ENCODE assay signal across 25 cellular contexts in the genomic region with DNA sequence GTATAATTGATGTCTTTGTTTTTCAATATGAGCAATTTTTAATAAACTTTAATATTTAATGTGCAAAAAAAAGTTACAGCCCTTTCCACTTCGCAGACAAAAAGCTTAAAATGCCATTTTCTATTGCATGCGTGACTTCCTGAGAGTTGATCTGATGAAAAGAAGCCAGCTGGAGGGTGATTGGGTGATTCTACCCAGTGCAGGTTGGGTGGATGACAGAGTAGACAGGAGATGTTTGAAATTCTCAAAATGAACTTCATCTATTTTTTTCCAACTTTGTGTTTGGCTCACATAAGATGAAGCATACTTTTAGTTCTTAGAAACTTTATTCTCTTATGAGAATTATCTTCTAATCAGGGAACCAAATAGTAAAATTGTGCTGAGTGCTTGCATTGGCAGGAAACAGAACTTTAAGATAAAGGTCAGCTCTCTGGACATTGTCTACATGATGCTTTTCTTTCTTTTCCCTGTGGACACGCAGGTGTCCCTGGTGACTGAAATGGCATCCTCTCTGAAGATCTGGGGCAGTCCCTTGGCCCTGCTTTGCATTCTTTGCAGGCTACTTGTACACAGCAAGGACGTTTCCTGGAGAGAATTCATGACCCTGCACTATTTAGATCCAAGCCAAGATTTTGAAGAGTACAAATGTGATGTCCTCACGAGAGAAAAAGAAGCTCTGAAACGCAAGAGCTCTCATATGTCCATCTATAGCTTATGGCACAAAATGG. TPM values are rescaled to one million over a fixed set of nuclear protein-coding genes. Genes with fewer than 3 reads are reported as not detected.
"Had no signal": no experiment of that assay in that cellular context is flagged by ENCODE, and none has a peak within 500 bp of the region (broad histone marks: within the 10 kb centered on the region; RNA-seq: fewer than 3 reads in every experiment).

No MANE protein-coding gene starts in this region.

- H3K27ac Mint-ChIP-seq: activated CD4-positive, alpha-beta memory T cell treated with anti-CD3 and anti-CD28 coated beads, Interleukin-2, amount 10 ng/mL, durations not matched to agents 7 days and 5 days; activated CD4-positive, alpha-beta T cell treated with anti-CD3 and anti-CD28 coated beads, Interleukin-2, amount 10 ng/mL, durations not matched to agents 24 days and 14 days; activated naive CD4-positive, alpha-beta T cell treated with anti-CD3 and anti-CD28 coated beads for 36 hours; activated naive CD8-positive, alpha-beta T cell treated with anti-CD3 and anti-CD28 coated beads, Interleukin-2, amount 10 ng/mL, durations not matched to agents 7 days and 5 days; activated T-cell treated with anti-CD3 and anti-CD28 coated beads, Interleukin-2, amount 50 U/mL, for 72 hours; endodermal cell; naive thymus-derived CD8-positive, alpha-beta T cell; neural progenitor cell had no signal

- H3K9me3 Mint-ChIP-seq: activated CD4-positive, alpha-beta memory T cell treated with anti-CD3 and anti-CD28 coated beads, Interleukin-2, amount 10 ng/mL, durations not matched to agents 7 days and 5 days; activated CD4-positive, alpha-beta T cell treated with anti-CD3 and anti-CD28 coated beads, Interleukin-2, amount 10 ng/mL, durations not matched to agents 24 days and 14 days; activated naive CD4-positive, alpha-beta T cell treated with anti-CD3 and anti-CD28 coated beads for 36 hours; activated naive CD8-positive, alpha-beta T cell treated with anti-CD3 and anti-CD28 coated beads, Interleukin-2, amount 10 ng/mL, durations not matched to agents 7 days and 5 days; activated T-cell treated with anti-CD3 and anti-CD28 coated beads, Interleukin-2, amount 50 U/mL, for 72 hours; endodermal cell; naive thymus-derived CD8-positive, alpha-beta T cell; neural progenitor cell had no signal

- H3K36me3 Mint-ChIP-seq: activated naive CD8-positive, alpha-beta T cell treated with anti-CD3 and anti-CD28 coated beads, Interleukin-2, amount 10 ng/mL, durations not matched to agents 7 days and 5 days; neural progenitor cell had no signal

- H3K4me1 Mint-ChIP-seq: activated CD4-positive, alpha-beta memory T cell treated with anti-CD3 and anti-CD28 coated beads, Interleukin-2, amount 10 ng/mL, durations not matched to agents 7 days and 5 days; activated CD4-positive, alpha-beta T cell treated with anti-CD3 and anti-CD28 coated beads, Interleukin-2, amount 10 ng/mL, durations not matched to agents 24 days and 14 days; activated naive CD8-positive, alpha-beta T cell treated with anti-CD3 and anti-CD28 coated beads, Interleukin-2, amount 10 ng/mL, durations not matched to agents 7 days and 5 days had no signal

- H3K4me3 Mint-ChIP-seq: activated CD4-positive, alpha-beta memory T cell treated with anti-CD3 and anti-CD28 coated beads, Interleukin-2, amount 10 ng/mL, durations not matched to agents 7 days and 5 days; activated CD4-positive, alpha-beta T cell treated with anti-CD3 and anti-CD28 coated beads, Interleukin-2, amount 10 ng/mL, durations not matched to agents 24 days and 14 days; activated naive CD4-positive, alpha-beta T cell treated with anti-CD3 and anti-CD28 coated beads for 36 hours; activated naive CD8-positive, alpha-beta T cell treated with anti-CD3 and anti-CD28 coated beads, Interleukin-2, amount 10 ng/mL, durations not matched to agents 7 days and 5 days; activated T-cell treated with anti-CD3 and anti-CD28 coated beads, Interleukin-2, amount 50 U/mL, for 72 hours; endodermal cell; naive thymus-derived CD8-positive, alpha-beta T cell; neural progenitor cell had no signal

- ATAC-seq: activated T-cell treated with anti-CD3 and anti-CD28 coated beads, Interleukin-2, amount 50 U/mL, for 72 hours; lower lobe of right lung; naive thymus-derived CD8-positive, alpha-beta T cell had no signal

- H3K27me3 Mint-ChIP-seq: activated CD4-positive, alpha-beta T cell treated with anti-CD3 and anti-CD28 coated beads, Interleukin-2, amount 10 ng/mL, durations not matched to agents 24 days and 14 days had no signal

- DNase-seq: activated CD4-positive, alpha-beta memory T cell treated with anti-CD3 and anti-CD28 coated beads, Interleukin-2, amount 10 ng/mL, durations not matched to agents 7 days and 5 days; activated CD4-positive, alpha-beta T cell treated with anti-CD3 and anti-CD28 coated beads, Interleukin-2, amount 10 ng/mL, durations not matched to agents 24 days and 14 days; activated effector memory CD4-positive, alpha-beta T cell treated with Interleukin-2 at 50 U/mL for 16 hours; activated naive CD4-positive, alpha-beta T cell treated with anti-CD3 and anti-CD28 coated beads for 36 hours; activated naive CD8-positive, alpha-beta T cell treated with anti-CD3 and anti-CD28 coated beads, Interleukin-2, amount 10 ng/mL, durations not matched to agents 7 days and 5 days; activated T-cell treated with anti-CD3 and anti-CD28 coated beads, Interleukin-2, amount 50 U/mL, for 72 hours; cerebellar nuclear complex; endodermal cell; heart right ventricle; lower lobe of right lung; naive thymus-derived CD8-positive, alpha-beta T cell; posterior cingulate gyrus; sigmoid colon; stimulated activated CD4-positive, alpha-beta T cell treated with anti-CD3 and anti-CD28 coated beads, Interleukin-15, amount 100 ng/mL, for 24 hours; stimulated activated naive CD4-positive, alpha-beta T cell treated with Interleukin-2 at 50 U/mL for 16 hours; T-helper 1 cell; T-helper 9 cell; upper lobe of left lung had no signal

RNA-seq across cellular contexts. Expression of a gene that starts 11.4 kb away (rescaled TPM):
- total RNA-seq: activated CD4-positive, alpha-beta memory T cell treated with anti-CD3 and anti-CD28 coated beads, Interleukin-2, amount 10 ng/mL, durations not matched to agents 7 days and 5 days; activated CD4-positive, alpha-beta T cell treated with anti-CD3 and anti-CD28 coated beads, Interleukin-2, amount 10 ng/mL, durations not matched to agents 24 days and 14 days; activated naive CD4-positive, alpha-beta T cell treated with anti-CD3 and anti-CD28 coated beads for 36 hours; activated naive CD8-positive, alpha-beta T cell treated with anti-CD3 and anti-CD28 coated beads, Interleukin-2, amount 10 ng/mL, durations not matched to agents 7 days and 5 days; activated T-cell treated with anti-CD3 and anti-CD28 coated beads, Interleukin-2, amount 50 U/mL, for 72 hours; endodermal cell; fibroblast of villous mesenchyme; heart right ventricle; lower lobe of right lung; mesenteric fat pad; naive thymus-derived CD8-positive, alpha-beta T cell; omental fat pad; renal cortical epithelial cell; sigmoid colon; smooth muscle cell; thoracic aorta; upper lobe of left lung had no signal

RNA-seq across cellular contexts. Expression of a gene that starts 34.0 kb away (rescaled TPM):
- total RNA-seq: activated CD4-positive, alpha-beta memory T cell treated with anti-CD3 and anti-CD28 coated beads, Interleukin-2, amount 10 ng/mL, durations not matched to agents 7 days and 5 days; activated CD4-positive, alpha-beta T cell treated with anti-CD3 and anti-CD28 coated beads, Interleukin-2, amount 10 ng/mL, durations not matched to agents 24 days and 14 days; activated naive CD4-positive, alpha-beta T cell treated with anti-CD3 and anti-CD28 coated beads for 36 hours; activated naive CD8-positive, alpha-beta T cell treated with anti-CD3 and anti-CD28 coated beads, Interleukin-2, amount 10 ng/mL, durations not matched to agents 7 days and 5 days; activated T-cell treated with anti-CD3 and anti-CD28 coated beads, Interleukin-2, amount 50 U/mL, for 72 hours; endodermal cell; fibroblast of villous mesenchyme; heart right ventricle; lower lobe of right lung; mesenteric fat pad; naive thymus-derived CD8-positive, alpha-beta T cell; omental fat pad; renal cortical epithelial cell; sigmoid colon; smooth muscle cell; thoracic aorta; upper lobe of left lung had no signal

RNA-seq across cellular contexts. Expression of a gene that starts 45.7 kb away (rescaled TPM):
- total RNA-seq: activated CD4-positive, alpha-beta T cell treated with anti-CD3 and anti-CD28 coated beads, Interleukin-2, amount 10 ng/mL, durations not matched to agents 24 days and 14 days had no signal

RNA-seq across cellular contexts. Expression of a gene that starts 46.8 kb away (rescaled TPM):
- total RNA-seq: activated T-cell treated with anti-CD3 and anti-CD28 coated beads, Interleukin-2, amount 50 U/mL, for 72 hours; endodermal cell; fibroblast of villous mesenchyme; renal cortical epithelial cell had no signal
